Comparison of ENCODE assay signal across 24 cellular contexts in genomic region chr2:189409647-189410046, GRCh38. TPM values are rescaled to one million over a fixed set of nuclear protein-coding genes. Genes with fewer than 3 reads are reported as not detected.
DNase-seq lines count a peak whose midpoint lies in the region; ATAC-seq and TF ChIP-seq lines count a peak whose summit lies in the region.
"Had no signal": no experiment of that assay in that cellular context is flagged by ENCODE, and none has a peak within 500 bp of the region (broad histone marks: within the 10 kb centered on the region; RNA-seq: fewer than 3 reads in every experiment).

No MANE protein-coding gene starts in this region.

- H3K9ac ChIP-seq in PC-3 (ENCODE audit: low read length) (no peak overlapping the region), adipocyte (ENCODE audit: low read length) (peak overlapping the region; percentile 30)
- H3K9ac ChIP-seq: parathyroid adenoma had no signal

- TF ChIP-seq CTCF in PC-3 (conservative IDR thresholded peaks at IDR 0.05; ENCODE audit: low read depth, low read length) (no peak), Peyer's patch (IDR thresholded peaks at IDR 0.05) (no peak)

- peaks cover 39% of the 10 kb centered on the region for H3K4me1 ChIP-seq in PC-3 (ENCODE audit: insufficient read depth, low read length)
- H3K4me1 ChIP-seq in adipocyte (ENCODE audit: control insufficient read depth, insufficient read depth, low read length): peaks cover 58% of the 10 kb centered on the region
- no peaks in the 10 kb centered on the region for H3K4me1 ChIP-seq in Peyer's patch
- H3K4me1 ChIP-seq: parathyroid adenoma had no signal

- POLR2A ChIA-PET in PC-3 (lab: Charles Lee; ENCODE audit: unreplicated experiment): interaction anchor here (0.5 kb wide), 1 partner anchor 14 kb away, joined by 4 read pairs; no protein-coding TSS in a partner anchor

- no peak overlapping the region for H3K4me2 ChIP-seq in PC-3 (ENCODE audit: low read length)

- H3F3A ChIP-seq in PC-3 (ENCODE audit: low read length, unreplicated experiment): no peaks in the 10 kb centered on the region

- H3K27me3 ChIP-seq in PC-3 (ENCODE audit: low read length) (no peaks in the 10 kb centered on the region), adipocyte (replicated peaks; ENCODE audit: control insufficient read depth, insufficient read depth, low read length) (no peaks in the 10 kb centered on the region), Peyer's patch (no peaks in the 10 kb centered on the region)

- no peak overlapping the region for H2AFZ ChIP-seq in PC-3 (ENCODE audit: low read length)
- H2AFZ ChIP-seq: parathyroid adenoma had no signal

- CTCF ChIA-PET in PC-3 (lab: Charles Lee): no interaction called here

- H3K9me3 ChIP-seq in PC-3 (ENCODE audit: low read length) (no peaks in the 10 kb centered on the region), adipocyte (ENCODE audit: control insufficient read depth, low read length) (no peaks in the 10 kb centered on the region), Peyer's patch (no peaks in the 10 kb centered on the region)

- ATAC-seq in PC-3: no peak
- ATAC-seq in stimulated activated naive CD8-positive, alpha-beta T cell treated with anti-CD3 and anti-CD28 coated beads, Interleukin-15, Interleukin-2, amounts not matched to agents 100 U/mL and 50 U/mL, for 24 hours: peak; percentile 28
- ATAC-seq: CD8-positive, alpha-beta T cell; K562; naive thymus-derived CD4-positive, alpha-beta T cell had no signal

- peak; percentile 7 for DNase-seq in PC-3
- peak; percentile 38 for DNase-seq in adipocyte (ENCODE audit: low read depth)
- peak; percentile 52 for DNase-seq in iris pigment epithelial cell (ENCODE audit: low read depth)
- no peak for DNase-seq in stimulated activated naive CD8-positive, alpha-beta T cell treated with anti-CD3 and anti-CD28 coated beads, Interleukin-15, Interleukin-2, amounts not matched to agents 100 U/mL and 50 U/mL, for 24 hours
- no peak for DNase-seq in nucleus accumbens (lab: John Stamatoyannopoulos, UW)
- DNase-seq in Peyer's patch: no peak
- no peak for DNase-seq in COLO829 (ENCODE audit: low spot score)
- DNase-seq: activated B cell treated with CpG ODN at 0.5 μM for 24 hours; activated CD4-positive, alpha-beta T cell treated with anti-CD3 and anti-CD28 coated beads, Interleukin-2, amount 50 U/mL, for 48 hours; activated naive CD4-positive, alpha-beta T cell treated with Interleukin-2 at 50 U/mL for 16 hours; activated T-cell treated with anti-CD3 and anti-CD28 coated beads for 4 hours; CD8-positive, alpha-beta T cell; DMS79; endodermal cell; hippocampal formation; naive thymus-derived CD4-positive, alpha-beta T cell; NCI-H187 treated with DMSO at 0.1 percent for 48 hours; NCI-H774; stimulated activated CD4-positive, alpha-beta T cell treated with anti-CD3 and anti-CD28 coated beads, Interleukin-2, amount 100 ng/mL, for 48 hours; T-helper 9 cell had no signal

- H4K20me1 ChIP-seq in PC-3 (ENCODE audit: low read length): no peaks in the 10 kb centered on the region

- BruUV-seq in PC-3 (replicated peaks; lab: Mats Ljungman, UMichigan): no TSS peak

- H3K79me2 ChIP-seq in PC-3 (ENCODE audit: low read length): no peaks in the 10 kb centered on the region
- H3K79me2 ChIP-seq: parathyroid adenoma had no signal

- H3K4me3 ChIP-seq in PC-3 (ENCODE audit: low read length) (no peak overlapping the region), adipocyte (ENCODE audit: low read length) (no peak overlapping the region), Peyer's patch (no peak overlapping the region)
- H3K4me3 ChIP-seq: coronary artery, K562, lung had no signal

- TF ChIP-seq POLR2A in Peyer's patch (IDR thresholded peaks at IDR 0.05): no peak

- H3K36me3 ChIP-seq in PC-3 (ENCODE audit: low read depth, low read length) (no peaks in the 10 kb centered on the region), adipocyte (ENCODE audit: control insufficient read depth, insufficient read depth, low read length, severe bottlenecking) (no peaks in the 10 kb centered on the region), Peyer's patch (no peaks in the 10 kb centered on the region)

- intact Hi-C loops in PC-3 (cut with micrococcal nuclease): loop anchor here (5.0 kb wide), 2 partner anchors 187 to 1827 kb away; no protein-coding TSS in a partner anchor

- H3K27ac ChIP-seq in PC-3 (ENCODE audit: low read length) (no peak overlapping the region), Peyer's patch (no peak overlapping the region)
- H3K27ac ChIP-seq: coronary artery, parathyroid adenoma had no signal

- H3K9me2 ChIP-seq in PC-3 (replicated peaks; ENCODE audit: low read length): no peaks in the 10 kb centered on the region

RNA-seq across cellular contexts. Expression of gene WDR75, which starts 31.6 kb away (rescaled TPM):
- total RNA-seq in PC-3 (2014; rRNA removed) (48.0 and 62.5 TPM in 2 replicates), Peyer's patch (10 to 100 TPM; 21.5 to 45.4 (median 32.3) TPM)

Comparison
In these comparisons a context has a peak if more than half of its experiments do, and no peak if none do; other contexts are left out.
1. DNase-seq: peak in PC-3 (single experiment), adipocyte (single experiment) and iris pigment epithelial cell (single experiment); none in stimulated activated naive CD8-positive, alpha-beta T cell treated with anti-CD3 and anti-CD28 coated beads, Interleukin-15, Interleukin-2, amounts not matched to agents 100 U/mL and 50 U/mL, for 24 hours (single experiment), nucleus accumbens (0 of 56), Peyer's patch (0 of 3) and COLO829 (single experiment).